In genomic region chr3:113745273-113746068, GRCh38 we compare ENCODE assay signal across 1 cellular context.
TF ChIP-seq lines count a peak whose summit lies in the region.

No MANE protein-coding gene starts in this region.

TF ChIP-seq in HepG2, 621 proteins besides CTCF, POLR2A, EP300 and RAD21 (continued from another document and continues in another):
- TF ChIP-seq NBN (conservative IDR thresholded peaks at IDR 0.05) (no peak), MED13 (CRISPR knock-in tag; IDR thresholded peaks at IDR 0.05) (0 out of 2 replicates have a peak, but pooled peaks have one; percentile 2), PITX1 (CRISPR knock-in tag; IDR thresholded peaks at IDR 0.05) (0 out of 2 replicates have a peak, but pooled peaks have one; percentile 44), ZNF572 (CRISPR knock-in tag; IDR thresholded peaks at IDR 0.05) (no peak), RERE (CRISPR knock-in tag; IDR thresholded peaks at IDR 0.05; ENCODE audit: low read depth) (no peak), ZNF382 (CRISPR knock-in tag; IDR thresholded peaks at IDR 0.05; ENCODE audit: borderline replicate concordance) (no peak), POGK (CRISPR knock-in tag; conservative IDR thresholded peaks at IDR 0.05) (no peak), ZNF256 (CRISPR knock-in tag; conservative IDR thresholded peaks at IDR 0.05) (no peak), ESRRA (CRISPR knock-in tag; IDR thresholded peaks at IDR 0.05; ENCODE audit: low read depth) (no peak), TBX2 (CRISPR knock-in tag; IDR thresholded peaks at IDR 0.05; ENCODE audit: borderline replicate concordance) (0 out of 2 replicates have a peak, but pooled peaks have one; percentile 4), ZNF567 (CRISPR knock-in tag; IDR thresholded peaks at IDR 0.05; ENCODE audit: borderline replicate concordance) (no peak), TCF7 (IDR thresholded peaks at IDR 0.05; ENCODE audit: low read depth) (no peak), ZNF326 (CRISPR knock-in tag; IDR thresholded peaks at IDR 0.05; ENCODE audit: borderline replicate concordance) (no peak), ZEB1 (IDR thresholded peaks at IDR 0.05; ENCODE audit: insufficient replicate concordance, low read depth) (peak; percentile 25), KLF11 (CRISPR knock-in tag; IDR thresholded peaks at IDR 0.05) (no peak), CEBPG (CRISPR knock-in tag; IDR thresholded peaks at IDR 0.05) (0 out of 2 replicates have a peak, but pooled peaks have one; percentile 34), KDM3A (CRISPR knock-in tag; IDR thresholded peaks at IDR 0.05; ENCODE audit: low read depth) (peak; percentile 18; the same call in 1 of the 2 replicates), ASH2L (IDR thresholded peaks at IDR 0.05; ENCODE audit: insufficient read length, low read depth, low read length) (peak; percentile 85), ZNF101 (CRISPR knock-in tag; IDR thresholded peaks at IDR 0.05; ENCODE audit: borderline replicate concordance, low read depth) (no peak), CREM (IDR thresholded peaks at IDR 0.05) (no peak), CREM (CRISPR knock-in tag; IDR thresholded peaks at IDR 0.05) (no peak), ZFYVE20 (CRISPR knock-in tag; IDR thresholded peaks at IDR 0.05; ENCODE audit: borderline replicate concordance, low read depth) (no peak), ZNF788 (CRISPR knock-in tag; IDR thresholded peaks at IDR 0.05; ENCODE audit: borderline replicate concordance) (no peak; the same call in 1 of the 2 replicates), ZNF841 (CRISPR knock-in tag; IDR thresholded peaks at IDR 0.05; ENCODE audit: borderline replicate concordance) (no peak), KDM5A (IDR thresholded peaks at IDR 0.05; ENCODE audit: borderline replicate concordance, low read length) (peak; percentile 90), TP53 (CRISPR knock-in tag; conservative IDR thresholded peaks at IDR 0.05) (no peak), TBX3 (IDR thresholded peaks at IDR 0.05; ENCODE audit: borderline replicate concordance) (0 out of 2 replicates have a peak, but pooled peaks have one; percentile 17)
- TF ChIP-seq, protein P1, sequence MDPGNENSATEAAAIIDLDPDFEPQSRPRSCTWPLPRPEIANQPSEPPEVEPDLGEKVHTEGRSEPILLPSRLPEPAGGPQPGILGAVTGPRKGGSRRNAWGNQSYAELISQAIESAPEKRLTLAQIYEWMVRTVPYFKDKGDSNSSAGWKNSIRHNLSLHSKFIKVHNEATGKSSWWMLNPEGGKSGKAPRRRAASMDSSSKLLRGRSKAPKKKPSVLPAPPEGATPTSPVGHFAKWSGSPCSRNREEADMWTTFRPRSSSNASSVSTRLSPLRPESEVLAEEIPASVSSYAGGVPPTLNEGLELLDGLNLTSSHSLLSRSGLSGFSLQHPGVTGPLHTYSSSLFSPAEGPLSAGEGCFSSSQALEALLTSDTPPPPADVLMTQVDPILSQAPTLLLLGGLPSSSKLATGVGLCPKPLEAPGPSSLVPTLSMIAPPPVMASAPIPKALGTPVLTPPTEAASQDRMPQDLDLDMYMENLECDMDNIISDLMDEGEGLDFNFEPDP (CRISPR knock-in tag; conservative IDR thresholded peaks at IDR 0.05), result no peak
- TF ChIP-seq, protein P2, sequence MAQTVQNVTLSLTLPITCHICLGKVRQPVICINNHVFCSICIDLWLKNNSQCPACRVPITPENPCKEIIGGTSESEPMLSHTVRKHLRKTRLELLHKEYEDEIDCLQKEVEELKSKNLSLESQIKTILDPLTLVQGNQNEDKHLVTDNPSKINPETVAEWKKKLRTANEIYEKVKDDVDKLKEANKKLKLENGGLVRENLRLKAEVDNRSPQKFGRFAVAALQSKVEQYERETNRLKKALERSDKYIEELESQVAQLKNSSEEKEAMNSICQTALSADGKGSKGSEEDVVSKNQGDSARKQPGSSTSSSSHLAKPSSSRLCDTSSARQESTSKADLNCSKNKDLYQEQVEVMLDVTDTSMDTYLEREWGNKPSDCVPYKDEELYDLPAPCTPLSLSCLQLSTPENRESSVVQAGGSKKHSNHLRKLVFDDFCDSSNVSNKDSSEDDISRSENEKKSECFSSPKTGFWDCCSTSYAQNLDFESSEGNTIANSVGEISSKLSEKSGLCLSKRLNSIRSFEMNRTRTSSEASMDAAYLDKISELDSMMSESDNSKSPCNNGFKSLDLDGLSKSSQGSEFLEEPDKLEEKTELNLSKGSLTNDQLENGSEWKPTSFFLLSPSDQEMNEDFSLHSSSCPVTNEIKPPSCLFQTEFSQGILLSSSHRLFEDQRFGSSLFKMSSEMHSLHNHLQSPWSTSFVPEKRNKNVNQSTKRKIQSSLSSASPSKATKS (CRISPR knock-in tag; IDR thresholded peaks at IDR 0.05), result 0 out of 2 replicates have a peak, but pooled peaks have one; percentile 21
- TF ChIP-seq, protein P3, sequence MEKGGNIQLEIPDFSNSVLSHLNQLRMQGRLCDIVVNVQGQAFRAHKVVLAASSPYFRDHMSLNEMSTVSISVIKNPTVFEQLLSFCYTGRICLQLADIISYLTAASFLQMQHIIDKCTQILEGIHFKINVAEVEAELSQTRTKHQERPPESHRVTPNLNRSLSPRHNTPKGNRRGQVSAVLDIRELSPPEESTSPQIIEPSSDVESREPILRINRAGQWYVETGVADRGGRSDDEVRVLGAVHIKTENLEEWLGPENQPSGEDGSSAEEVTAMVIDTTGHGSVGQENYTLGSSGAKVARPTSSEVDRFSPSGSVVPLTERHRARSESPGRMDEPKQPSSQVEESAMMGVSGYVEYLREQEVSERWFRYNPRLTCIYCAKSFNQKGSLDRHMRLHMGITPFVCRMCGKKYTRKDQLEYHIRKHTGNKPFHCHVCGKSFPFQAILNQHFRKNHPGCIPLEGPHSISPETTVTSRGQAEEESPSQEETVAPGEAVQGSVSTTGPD (CRISPR knock-in tag; IDR thresholded peaks at IDR 0.05), result 0 out of 2 replicates have a peak, but pooled peaks have one; percentile 8
- TF ChIP-seq, protein P4, sequence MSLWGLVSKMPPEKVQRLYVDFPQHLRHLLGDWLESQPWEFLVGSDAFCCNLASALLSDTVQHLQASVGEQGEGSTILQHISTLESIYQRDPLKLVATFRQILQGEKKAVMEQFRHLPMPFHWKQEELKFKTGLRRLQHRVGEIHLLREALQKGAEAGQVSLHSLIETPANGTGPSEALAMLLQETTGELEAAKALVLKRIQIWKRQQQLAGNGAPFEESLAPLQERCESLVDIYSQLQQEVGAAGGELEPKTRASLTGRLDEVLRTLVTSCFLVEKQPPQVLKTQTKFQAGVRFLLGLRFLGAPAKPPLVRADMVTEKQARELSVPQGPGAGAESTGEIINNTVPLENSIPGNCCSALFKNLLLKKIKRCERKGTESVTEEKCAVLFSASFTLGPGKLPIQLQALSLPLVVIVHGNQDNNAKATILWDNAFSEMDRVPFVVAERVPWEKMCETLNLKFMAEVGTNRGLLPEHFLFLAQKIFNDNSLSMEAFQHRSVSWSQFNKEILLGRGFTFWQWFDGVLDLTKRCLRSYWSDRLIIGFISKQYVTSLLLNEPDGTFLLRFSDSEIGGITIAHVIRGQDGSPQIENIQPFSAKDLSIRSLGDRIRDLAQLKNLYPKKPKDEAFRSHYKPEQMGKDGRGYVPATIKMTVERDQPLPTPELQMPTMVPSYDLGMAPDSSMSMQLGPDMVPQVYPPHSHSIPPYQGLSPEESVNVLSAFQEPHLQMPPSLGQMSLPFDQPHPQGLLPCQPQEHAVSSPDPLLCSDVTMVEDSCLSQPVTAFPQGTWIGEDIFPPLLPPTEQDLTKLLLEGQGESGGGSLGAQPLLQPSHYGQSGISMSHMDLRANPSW (CRISPR knock-in tag; IDR thresholded peaks at IDR 0.05; ENCODE audit: borderline replicate concordance), result no peak
- TF ChIP-seq, protein P5, sequence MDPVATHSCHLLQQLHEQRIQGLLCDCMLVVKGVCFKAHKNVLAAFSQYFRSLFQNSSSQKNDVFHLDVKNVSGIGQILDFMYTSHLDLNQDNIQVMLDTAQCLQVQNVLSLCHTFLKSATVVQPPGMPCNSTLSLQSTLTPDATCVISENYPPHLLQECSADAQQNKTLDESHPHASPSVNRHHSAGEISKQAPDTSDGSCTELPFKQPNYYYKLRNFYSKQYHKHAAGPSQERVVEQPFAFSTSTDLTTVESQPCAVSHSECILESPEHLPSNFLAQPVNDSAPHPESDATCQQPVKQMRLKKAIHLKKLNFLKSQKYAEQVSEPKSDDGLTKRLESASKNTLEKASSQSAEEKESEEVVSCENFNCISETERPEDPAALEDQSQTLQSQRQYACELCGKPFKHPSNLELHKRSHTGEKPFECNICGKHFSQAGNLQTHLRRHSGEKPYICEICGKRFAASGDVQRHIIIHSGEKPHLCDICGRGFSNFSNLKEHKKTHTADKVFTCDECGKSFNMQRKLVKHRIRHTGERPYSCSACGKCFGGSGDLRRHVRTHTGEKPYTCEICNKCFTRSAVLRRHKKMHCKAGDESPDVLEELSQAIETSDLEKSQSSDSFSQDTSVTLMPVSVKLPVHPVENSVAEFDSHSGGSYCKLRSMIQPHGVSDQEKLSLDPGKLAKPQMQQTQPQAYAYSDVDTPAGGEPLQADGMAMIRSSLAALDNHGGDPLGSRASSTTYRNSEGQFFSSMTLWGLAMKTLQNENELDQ (CRISPR knock-in tag; IDR thresholded peaks at IDR 0.05; ENCODE audit: borderline replicate concordance), result no peak
- TF ChIP-seq, protein P6, sequence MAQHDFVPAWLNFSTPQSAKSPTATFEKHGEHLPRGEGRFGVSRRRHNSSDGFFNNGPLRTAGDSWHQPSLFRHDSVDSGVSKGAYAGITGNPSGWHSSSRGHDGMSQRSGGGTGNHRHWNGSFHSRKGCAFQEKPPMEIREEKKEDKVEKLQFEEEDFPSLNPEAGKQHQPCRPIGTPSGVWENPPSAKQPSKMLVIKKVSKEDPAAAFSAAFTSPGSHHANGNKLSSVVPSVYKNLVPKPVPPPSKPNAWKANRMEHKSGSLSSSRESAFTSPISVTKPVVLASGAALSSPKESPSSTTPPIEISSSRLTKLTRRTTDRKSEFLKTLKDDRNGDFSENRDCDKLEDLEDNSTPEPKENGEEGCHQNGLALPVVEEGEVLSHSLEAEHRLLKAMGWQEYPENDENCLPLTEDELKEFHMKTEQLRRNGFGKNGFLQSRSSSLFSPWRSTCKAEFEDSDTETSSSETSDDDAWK (CRISPR knock-in tag; IDR thresholded peaks at IDR 0.05), result no peak
- TF ChIP-seq, protein P7, sequence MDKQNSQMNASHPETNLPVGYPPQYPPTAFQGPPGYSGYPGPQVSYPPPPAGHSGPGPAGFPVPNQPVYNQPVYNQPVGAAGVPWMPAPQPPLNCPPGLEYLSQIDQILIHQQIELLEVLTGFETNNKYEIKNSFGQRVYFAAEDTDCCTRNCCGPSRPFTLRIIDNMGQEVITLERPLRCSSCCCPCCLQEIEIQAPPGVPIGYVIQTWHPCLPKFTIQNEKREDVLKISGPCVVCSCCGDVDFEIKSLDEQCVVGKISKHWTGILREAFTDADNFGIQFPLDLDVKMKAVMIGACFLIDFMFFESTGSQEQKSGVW (CRISPR knock-in tag; IDR thresholded peaks at IDR 0.05; ENCODE audit: borderline replicate concordance), result no peak
- TF ChIP-seq, protein P8, sequence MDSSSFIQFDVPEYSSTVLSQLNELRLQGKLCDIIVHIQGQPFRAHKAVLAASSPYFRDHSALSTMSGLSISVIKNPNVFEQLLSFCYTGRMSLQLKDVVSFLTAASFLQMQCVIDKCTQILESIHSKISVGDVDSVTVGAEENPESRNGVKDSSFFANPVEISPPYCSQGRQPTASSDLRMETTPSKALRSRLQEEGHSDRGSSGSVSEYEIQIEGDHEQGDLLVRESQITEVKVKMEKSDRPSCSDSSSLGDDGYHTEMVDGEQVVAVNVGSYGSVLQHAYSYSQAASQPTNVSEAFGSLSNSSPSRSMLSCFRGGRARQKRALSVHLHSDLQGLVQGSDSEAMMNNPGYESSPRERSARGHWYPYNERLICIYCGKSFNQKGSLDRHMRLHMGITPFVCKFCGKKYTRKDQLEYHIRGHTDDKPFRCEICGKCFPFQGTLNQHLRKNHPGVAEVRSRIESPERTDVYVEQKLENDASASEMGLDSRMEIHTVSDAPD (CRISPR knock-in tag; IDR thresholded peaks at IDR 0.05), result no peak; the same call in 1 of the 2 replicates
